In genomic region chr5:154209591-154210081, GRCh38 we compare ENCODE assay signal across 1 cellular context.
TF ChIP-seq lines count a peak whose summit lies in the region.

No MANE protein-coding gene starts in this region.

TF ChIP-seq in HepG2, 621 proteins besides CTCF, POLR2A, EP300 and RAD21 (continued from another document):
- TF ChIP-seq ZNF407 (CRISPR knock-in tag; IDR thresholded peaks at IDR 0.05; ENCODE audit: not compliant biosample characterization) (no peak), NCOR1 (IDR thresholded peaks at IDR 0.05; ENCODE audit: borderline replicate concordance, low read length) (peak; percentile 61; the same call in 1 of the 2 replicates), FIP1L1 (IDR thresholded peaks at IDR 0.05; ENCODE audit: borderline replicate concordance, insufficient read depth, low read depth, low read length) (no peak), PHF5A (CRISPR knock-in tag; IDR thresholded peaks at IDR 0.05; ENCODE audit: low read depth, unreplicated experiment) (no peak), RARA (CRISPR knock-in tag; IDR thresholded peaks at IDR 0.05) (peak; percentile 75), MIER3 (CRISPR knock-in tag; IDR thresholded peaks at IDR 0.05; ENCODE audit: borderline replicate concordance) (no peak), ZNF816 (CRISPR knock-in tag; IDR thresholded peaks at IDR 0.05; ENCODE audit: borderline replicate concordance) (no peak), GTF2F1 (IDR thresholded peaks at IDR 0.05; ENCODE audit: low read length) (no peak), ZBTB20 (CRISPR knock-in tag; IDR thresholded peaks at IDR 0.05; ENCODE audit: borderline replicate concordance, low read depth) (no peak), MAFF (IDR thresholded peaks at IDR 0.05; ENCODE audit: low read depth, low read length) (no peak)
